25 cellular contexts compared by ENCODE assay signal in the genomic region with DNA sequence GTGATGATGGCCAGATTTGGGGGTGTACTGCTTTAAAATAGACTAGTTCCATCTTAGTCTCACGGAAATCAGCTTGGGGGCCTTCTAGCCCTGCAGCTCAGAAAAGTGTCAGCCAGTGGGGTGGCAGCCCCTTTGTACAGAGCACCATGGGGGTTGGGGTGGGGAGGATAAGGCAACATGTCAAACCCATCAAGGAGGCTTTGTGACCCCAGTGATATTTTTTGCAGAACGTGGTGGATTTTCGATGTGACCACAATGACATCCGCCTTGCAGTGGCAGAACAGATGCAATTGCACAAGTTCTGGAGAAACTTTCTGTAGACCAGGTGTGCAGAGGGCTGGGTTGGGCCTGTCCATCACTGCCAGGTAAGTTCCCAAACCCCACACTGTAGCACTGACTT. TPM values are rescaled to one million over a fixed set of nuclear protein-coding genes. Genes with fewer than 3 reads are reported as not detected.
DNase-seq lines count a peak whose midpoint lies in the region; ATAC-seq and TF ChIP-seq lines count a peak whose summit lies in the region.
"Had no signal": no experiment of that assay in that cellular context is flagged by ENCODE, and none has a peak within 500 bp of the region (broad histone marks: within the 10 kb centered on the region; RNA-seq: fewer than 3 reads in every experiment).

No MANE protein-coding gene starts in this region.

- peaks cover 5% of the 10 kb centered on the region for H3K36me3 ChIP-seq in KOPT-K1 (ENCODE audit: insufficient read depth, low read length)
- H3K36me3 ChIP-seq in upper lobe of left lung = no peaks in the 10 kb centered on the region
- H3K36me3 ChIP-seq: ascending aorta, neural progenitor cell, prostate gland, vagina had no signal

- no peak for TF ChIP-seq CTCF in upper lobe of left lung (IDR thresholded peaks at IDR 0.05)

- peaks cover 22% of the 10 kb centered on the region for H3K9me3 ChIP-seq in KOPT-K1 (ENCODE audit: insufficient read depth, low read length, poor library complexity, severe bottlenecking)
- H3K9me3 ChIP-seq in upper lobe of left lung = peaks cover 11 to 21% (median 18%) of the 10 kb centered on the region in 4 donors
- H3K9me3 ChIP-seq: prostate gland, SK-N-SH, vagina had no signal

- TF ChIP-seq EP300 in upper lobe of left lung (IDR thresholded peaks at IDR 0.05) = no peak

- ATAC-seq in natural killer cell treated with Interleukin-12 subunit alpha and Interleukin-12 subunit beta and Interleukin-15 and Interleukin-18, amount 100 ng/mL, for 72 hours = no peak
- ATAC-seq in upper lobe of left lung (ENCODE audit: low FRiP score in 2 of 2) = no peak
- ATAC-seq in HG03135 (IDR thresholded peaks at IDR 0.05; ENCODE audit: unreplicated experiment) = no peak
- ATAC-seq: HepG2 had no signal

- H3K4me3 Mint-ChIP-seq in activated naive CD8-positive, alpha-beta T cell = peak overlapping the region; percentile 71
- peak overlapping the region; percentile 65 for H3K4me3 Mint-ChIP-seq in natural killer cell treated with Interleukin-12 subunit alpha and Interleukin-12 subunit beta and Interleukin-15 and Interleukin-18, amount 100 ng/mL, for 72 hours
- H3K4me3 Mint-ChIP-seq: activated naive CD4-positive, alpha-beta T cell treated with anti-CD3 and anti-CD28 coated beads, Interleukin-2, amount 10 ng/mL, durations not matched to agents 7 days and 5 days; dendritic cell treated with granulocyte-macrophage colony-stimulating factor and Interleukin-4, amounts not matched to agents 40 ng/mL and 50 ng/mL, for 4 days; neural progenitor cell had no signal

- H3K27ac ChIP-seq in KOPT-K1 (ENCODE audit: low read depth, low read length, poor library complexity, severe bottlenecking) (peak overlapping the region; percentile 81), caudate nucleus (ENCODE audit: low read depth, low read length) (no peak overlapping the region), upper lobe of left lung (peak overlapping the region in 1 of 4 donors; percentile 24)
- H3K27ac ChIP-seq: ascending aorta, neural progenitor cell, prostate gland, vagina, VCaP had no signal

- peaks cover 3 to 27% (median 18%) of the 10 kb centered on the region in 4 donors for H3K27me3 ChIP-seq in upper lobe of left lung

- H3K27me3 Mint-ChIP-seq in activated naive CD8-positive, alpha-beta T cell = no peaks in the 10 kb centered on the region
- H3K27me3 Mint-ChIP-seq in natural killer cell treated with Interleukin-12 subunit alpha and Interleukin-12 subunit beta and Interleukin-15 and Interleukin-18, amount 100 ng/mL, for 72 hours = no peaks in the 10 kb centered on the region

- no peak for TF ChIP-seq POLR2A in upper lobe of left lung (IDR thresholded peaks at IDR 0.05)

- H3K27ac Mint-ChIP-seq in activated naive CD8-positive, alpha-beta T cell = peak overlapping the region; percentile 87
- H3K27ac Mint-ChIP-seq in natural killer cell treated with Interleukin-12 subunit alpha and Interleukin-12 subunit beta and Interleukin-15 and Interleukin-18, amount 100 ng/mL, for 72 hours = peak overlapping the region; percentile 51 to 54
- H3K27ac Mint-ChIP-seq: activated naive CD4-positive, alpha-beta T cell treated with anti-CD3 and anti-CD28 coated beads, Interleukin-2, amount 10 ng/mL, durations not matched to agents 7 days and 5 days; dendritic cell treated with granulocyte-macrophage colony-stimulating factor and Interleukin-4, amounts not matched to agents 40 ng/mL and 50 ng/mL, for 4 days; neural progenitor cell had no signal

- peaks cover 17% of the 10 kb centered on the region for H3K9me3 Mint-ChIP-seq in activated naive CD8-positive, alpha-beta T cell (ENCODE audit: low read depth)
- H3K9me3 Mint-ChIP-seq in natural killer cell treated with Interleukin-12 subunit alpha and Interleukin-12 subunit beta and Interleukin-15 and Interleukin-18, amount 100 ng/mL, for 72 hours = peaks cover 19% of the 10 kb centered on the region

- peaks cover 48% of the 10 kb centered on the region for H3K4me1 Mint-ChIP-seq in activated naive CD8-positive, alpha-beta T cell (ENCODE audit: low read depth)
- peaks cover 45% of the 10 kb centered on the region in 2 donors for H3K4me1 Mint-ChIP-seq in natural killer cell treated with Interleukin-12 subunit alpha and Interleukin-12 subunit beta and Interleukin-15 and Interleukin-18, amount 100 ng/mL, for 72 hours (ENCODE audit: low read depth in 2 of 2)

- H3K4me3 ChIP-seq in upper lobe of left lung = no peak overlapping the region
- H3K4me3 ChIP-seq: ascending aorta, neural progenitor cell, prostate gland, vagina had no signal

- peaks cover 24% of the 10 kb centered on the region for H3K36me3 Mint-ChIP-seq in activated naive CD8-positive, alpha-beta T cell
- peaks cover 27% of the 10 kb centered on the region for H3K36me3 Mint-ChIP-seq in natural killer cell treated with Interleukin-12 subunit alpha and Interleukin-12 subunit beta and Interleukin-15 and Interleukin-18, amount 100 ng/mL, for 72 hours
- H3K36me3 Mint-ChIP-seq: neural progenitor cell had no signal

- H3K4me1 ChIP-seq in upper lobe of left lung = peaks cover 19 to 32% (median 29%) of the 10 kb centered on the region in 4 donors
- H3K4me1 ChIP-seq: prostate gland had no signal

- WGBS in upper lobe of left lung, 2 donors = 61 to 83% methylated on average over 4 of the region's 4 CpGs

- DNase-seq in CD1c-positive myeloid dendritic cell (ENCODE audit: extremely low spot score) (peak; percentile 9), caudate nucleus (lab: John Stamatoyannopoulos, UW) (no peak), upper lobe of left lung (no peak), nucleus accumbens (lab: John Stamatoyannopoulos, UW) (no peak)
- no peak for DNase-seq in natural killer cell treated with Interleukin-12 subunit alpha and Interleukin-12 subunit beta and Interleukin-15 and Interleukin-18, amount 100 ng/mL, for 72 hours (ENCODE audit: low spot score)
- DNase-seq: activated naive CD4-positive, alpha-beta T cell treated with anti-CD3 and anti-CD28 coated beads, Interleukin-2, amount 10 ng/mL, durations not matched to agents 7 days and 5 days; C1 segment of cervical spinal cord; EL; islet precursor cell; NCI-H1105 treated with DMSO at 0.1 percent for 48 hours; NCI-H2029 treated with DMSO at 0.1 percent for 48 hours; NCI-H226; RPMI8226; SK-N-SH had no signal

RNA-seq across cellular contexts. Expression of a gene that starts 3.0 kb away (rescaled TPM):
- total RNA-seq in natural killer cell treated with Interleukin-12 subunit alpha and Interleukin-12 subunit beta and Interleukin-15 and Interleukin-18, amount 100 ng/mL, for 72 hours = 10 to 100 TPM; 67.8 to 85.0 TPM
- total RNA-seq in upper lobe of left lung = 1 to 10 TPM; 4.1 to 5.6 (median 4.7) TPM
- total RNA-seq: glomerular endothelial cell, HepG2 had no signal

Comparison
In these comparisons a context has a peak if more than half of its experiments do, and no peak if none do; other contexts are left out.
1. RNA of a gene that starts 3.0 kb away (total RNA-seq): 67.8 to 85.0 TPM in natural killer cell treated with Interleukin-12 subunit alpha and Interleukin-12 subunit beta and Interleukin-15 and Interleukin-18, amount 100 ng/mL, for 72 hours; 4.1 to 5.6 TPM in upper lobe of left lung; every median in the first group is over 10 times any median in the second.